Comparison of ENCODE assay signal across 1 cellular context in genomic region chr12:64451687-64452558, GRCh38.
A peak's percentile ranks its signal among the peaks of the same experiment; 100 is the strongest.
TF ChIP-seq lines count a peak whose summit lies in the region.

TSS of gene TBK1 (plus strand) at chr12:64452120. CDS start at chr12:64455871, 3,751 bp downstream.

TF ChIP-seq in K562, 482 proteins besides CTCF, POLR2A, EP300 and RAD21 (continued from another document and continues in another):
- TF ChIP-seq ZBTB34 (CRISPR knock-in tag; IDR thresholded peaks at IDR 0.05): peak; percentile 46
- TF ChIP-seq HNRNPL (IDR thresholded peaks at IDR 0.05; ENCODE audit: low read depth, low read length): no peak
- TF ChIP-seq E2F4 (CRISPR knock-in tag; IDR thresholded peaks at IDR 0.05; ENCODE audit: low read depth): no peak
- no peak for TF ChIP-seq ZNF143 (CRISPR knock-in tag; IDR thresholded peaks at IDR 0.05)
- TF ChIP-seq XRCC5 (IDR thresholded peaks at IDR 0.05; ENCODE audit: low read depth, low read length): no peak
- no peak for TF ChIP-seq RNF219 (CRISPR knock-in tag; IDR thresholded peaks at IDR 0.05)
- peak; percentile 92 for TF ChIP-seq SMAD4 (CRISPR knock-in tag; conservative IDR thresholded peaks at IDR 0.05)
- TF ChIP-seq IRF2 (CRISPR knock-in tag; IDR thresholded peaks at IDR 0.05): no peak
- TF ChIP-seq KAT7 (CRISPR knock-in tag; IDR thresholded peaks at IDR 0.05; ENCODE audit: borderline replicate concordance): no peak
- no peak for TF ChIP-seq ZKSCAN3 (CRISPR knock-in tag; IDR thresholded peaks at IDR 0.05)
- no peak for TF ChIP-seq ZNF124 (CRISPR knock-in tag; IDR thresholded peaks at IDR 0.05)
- no peak for TF ChIP-seq MTF1 (CRISPR knock-in tag; IDR thresholded peaks at IDR 0.05; ENCODE audit: borderline replicate concordance)
- peak; percentile 68 for TF ChIP-seq TBP (optimal IDR thresholded peaks at IDR 0.05; ENCODE audit: low read depth, low read length)
- no peak for TF ChIP-seq MCM7 (IDR thresholded peaks at IDR 0.05)
- no peak for TF ChIP-seq E4F1 (CRISPR knock-in tag; IDR thresholded peaks at IDR 0.05; ENCODE audit: borderline replicate concordance)
- TF ChIP-seq NFRKB (IDR thresholded peaks at IDR 0.05; ENCODE audit: low read depth): 0 out of 2 replicates have a peak, but pooled peaks have one; percentile 66
- TF ChIP-seq ZNF217 (CRISPR knock-in tag; IDR thresholded peaks at IDR 0.05): no peak
- TF ChIP-seq ZFP1 (CRISPR knock-in tag; IDR thresholded peaks at IDR 0.05): no peak; the same call in 1 of the 2 replicates
- no peak for TF ChIP-seq ZNF589 (CRISPR knock-in tag; IDR thresholded peaks at IDR 0.05; ENCODE audit: low read depth)
- TF ChIP-seq E2F1 (CRISPR knock-in tag; IDR thresholded peaks at IDR 0.05): peak; percentile 36; the same call in 1 of the 2 replicates
- no peak for TF ChIP-seq NUFIP1 (IDR thresholded peaks at IDR 0.05; ENCODE audit: partially characterized antibody)
- TF ChIP-seq HNRNPUL1 (IDR thresholded peaks at IDR 0.05; ENCODE audit: low read length): no peak
- TF ChIP-seq ADNP (tag; IDR thresholded peaks at IDR 0.05): no peak
- TF ChIP-seq ZNF318 (IDR thresholded peaks at IDR 0.05; ENCODE audit: borderline replicate concordance in 1 of 2, low read depth in 1 of 2): no peak
- 0 out of 2 replicates have a peak, but pooled peaks have one; percentile 60 for TF ChIP-seq ZNF232 (CRISPR knock-in tag; IDR thresholded peaks at IDR 0.05)
- no peak for TF ChIP-seq NFXL1 (CRISPR knock-in tag; IDR thresholded peaks at IDR 0.05)
- TF ChIP-seq STAT6 (CRISPR knock-in tag; IDR thresholded peaks at IDR 0.05): no peak
- peak; percentile 46; the same call in 1 of the 2 replicates for TF ChIP-seq MYNN (IDR thresholded peaks at IDR 0.05)
- TF ChIP-seq MYNN (CRISPR knock-in tag; IDR thresholded peaks at IDR 0.05): no peak
- no peak for TF ChIP-seq FOXO4 (CRISPR knock-in tag; IDR thresholded peaks at IDR 0.05)
- TF ChIP-seq CHD2 (IDR thresholded peaks at IDR 0.05; ENCODE audit: low read depth, low read length): no peak
- no peak for TF ChIP-seq SRSF1 (IDR thresholded peaks at IDR 0.05; ENCODE audit: low read depth, low read length)
- no peak for TF ChIP-seq ZNF121 (CRISPR knock-in tag; conservative IDR thresholded peaks at IDR 0.05)
- no peak for TF ChIP-seq ZNF398 (CRISPR knock-in tag; IDR thresholded peaks at IDR 0.05)
